ENCODE assay signal across 11 cellular contexts in genomic region chr10:82934429-82934828, GRCh38.
DNase-seq lines count a peak whose midpoint lies in the region; ATAC-seq and TF ChIP-seq lines count a peak whose summit lies in the region.
"Had no signal": no experiment of that assay in that cellular context is flagged by ENCODE, and none has a peak within 500 bp of the region (broad histone marks: within the 10 kb centered on the region; RNA-seq: fewer than 3 reads in every experiment).

No MANE protein-coding gene starts in this region.

- no peak overlapping the region for H3K27ac ChIP-seq in WERI-Rb-1
- H3K27ac ChIP-seq: upper lobe of left lung had no signal

- no peaks in the 10 kb centered on the region for H3K27me3 ChIP-seq in WERI-Rb-1 (ENCODE audit: insufficient read depth, low read depth, severe bottlenecking)
- H3K27me3 ChIP-seq: upper lobe of left lung had no signal

- TF ChIP-seq CTCF in WERI-Rb-1 (IDR thresholded peaks at IDR 0.05; ENCODE audit: low read depth, low read length), result peak; percentile 38; the same call in 1 of the 2 replicates
- no peak for TF ChIP-seq CTCF in endothelial cell (IDR thresholded peaks at IDR 0.05; ENCODE audit: unreplicated experiment)

- H3K9me3 Mint-ChIP-seq in endothelial cell (ENCODE audit: unreplicated experiment), result no peaks in the 10 kb centered on the region

- H3K9me3 ChIP-seq in WERI-Rb-1 (ENCODE audit: severe bottlenecking), result no peaks in the 10 kb centered on the region
- H3K9me3 ChIP-seq: upper lobe of left lung had no signal

- H3K4me1 Mint-ChIP-seq in endothelial cell (ENCODE audit: unreplicated experiment), result no peaks in the 10 kb centered on the region
- H3K4me1 Mint-ChIP-seq: T-cell had no signal

- DNase-seq in GM03348 (ENCODE audit: low spot score) (peak; percentile 7), HuH-7 (ENCODE audit: low spot score) (peak; percentile 4), WERI-Rb-1 (peak; percentile 15), mucosa of gallbladder (ENCODE audit: low spot score) (peak; percentile 18), endothelial cell (ENCODE audit: low spot score) (no peak), UCSD-AML1 (lab: John Stamatoyannopoulos, UW; ENCODE audit: unreplicated experiment) (no peak)
- no peak for DNase-seq in stimulated activated CD8-positive, alpha-beta memory T cell treated with anti-CD3 and anti-CD28 coated beads, Interleukin-4, amount 100 ng/mL, for 48 hours
- DNase-seq: effector CD8-positive, alpha-beta T cell; T-cell; upper lobe of left lung had no signal

- no peaks in the 10 kb centered on the region for H3K36me3 ChIP-seq in WERI-Rb-1
- H3K36me3 ChIP-seq: upper lobe of left lung had no signal

- no peak overlapping the region for H3K4me3 ChIP-seq in WERI-Rb-1 (ENCODE audit: low read depth, low read length)
- H3K4me3 ChIP-seq: upper lobe of left lung had no signal

- H3K27ac Mint-ChIP-seq in endothelial cell (ENCODE audit: unreplicated experiment), result no peak overlapping the region
- H3K27ac Mint-ChIP-seq: T-cell had no signal

- H3K36me3 Mint-ChIP-seq in endothelial cell (ENCODE audit: low read depth, unreplicated experiment), result no peaks in the 10 kb centered on the region
- H3K36me3 Mint-ChIP-seq: T-cell had no signal

- no peak for ATAC-seq in HG03432 (IDR thresholded peaks at IDR 0.05; ENCODE audit: unreplicated experiment)
- ATAC-seq: T-cell had no signal

- H3K4me3 Mint-ChIP-seq in endothelial cell (ENCODE audit: unreplicated experiment), result no peak overlapping the region
- H3K4me3 Mint-ChIP-seq: T-cell had no signal

- H3K27me3 Mint-ChIP-seq in endothelial cell (ENCODE audit: unreplicated experiment), result peaks cover 2% of the 10 kb centered on the region
- H3K27me3 Mint-ChIP-seq: T-cell had no signal

Comparison
In these comparisons a context has a peak if more than half of its experiments do, and no peak if none do; other contexts are left out.
1. DNase-seq: peak in GM03348 (single experiment), HuH-7 (single experiment), WERI-Rb-1 (single experiment) and mucosa of gallbladder (single experiment); none in endothelial cell (single experiment), UCSD-AML1 (single experiment) and stimulated activated CD8-positive, alpha-beta memory T cell treated with anti-CD3 and anti-CD28 coated beads, Interleukin-4, amount 100 ng/mL, for 48 hours (single experiment).